14 cellular contexts compared by ENCODE assay signal in the genomic region with DNA sequence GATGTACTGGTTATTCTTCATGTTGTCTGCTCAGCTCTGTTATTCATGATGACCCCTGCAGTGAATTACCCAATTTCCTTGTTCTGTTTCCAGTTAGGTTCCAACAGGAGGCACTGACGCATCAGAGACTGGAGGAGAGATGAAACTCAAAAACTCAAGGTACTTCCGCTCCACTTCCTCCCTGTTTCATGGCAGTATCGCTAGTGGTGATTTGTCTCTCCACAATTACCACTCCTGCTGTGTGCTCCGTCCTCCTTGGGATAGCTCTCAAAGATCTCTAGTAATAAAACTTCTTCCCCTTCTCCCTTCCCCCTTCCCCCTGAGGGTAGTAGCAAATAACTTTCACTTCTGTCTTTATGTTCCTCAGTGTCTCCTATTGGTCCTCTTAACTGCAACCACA.
DNase-seq lines count a peak whose midpoint lies in the region; ATAC-seq and TF ChIP-seq lines count a peak whose summit lies in the region.
"Had no signal": no experiment of that assay in that cellular context is flagged by ENCODE, and none has a peak within 500 bp of the region (broad histone marks: within the 10 kb centered on the region; RNA-seq: fewer than 3 reads in every experiment).

No MANE protein-coding gene starts in this region.

- 44 to 47% methylated on average over 4 of the region's 4 CpGs for WGBS in GM23248 (ENCODE audit: low coverage in 1 of 2, low lambda C conversion rate in 2 of 2, missing lambda C conversion rate in 2 of 2), 2 experiments

- no peaks in the 10 kb centered on the region for H3K36me3 ChIP-seq in GM23248 (ENCODE audit: low read depth)
- no peaks in the 10 kb centered on the region for H3K36me3 ChIP-seq in Loucy (ENCODE audit: insufficient read depth, low read length)
- no peaks in the 10 kb centered on the region for H3K36me3 ChIP-seq in WERI-Rb-1
- H3K36me3 ChIP-seq: cardiac muscle cell had no signal

- no peak overlapping the region for H3K9ac ChIP-seq in GM23248
- H3K9ac ChIP-seq in Loucy (ENCODE audit: low read depth, low read length, poor library complexity, severe bottlenecking): no peak overlapping the region
- H3K9ac ChIP-seq: KMS-11 had no signal

- DNase-seq in GM23248 (peak; percentile 5), WERI-Rb-1 (no peak), kidney glomerular epithelial cell (lab: John Stamatoyannopoulos, UW) (peak; percentile 2), GM13976 (ENCODE audit: low spot score) (no peak), NCI-H1694 (lab: John Stamatoyannopoulos, UW) (no peak)
- DNase-seq: activated CD4-positive, alpha-beta T cell treated with anti-CD3 and anti-CD28 coated beads, Interleukin-2, amount 10 ng/mL, durations not matched to agents 7 days and 5 days; NCI-H345; right cardiac atrium had no signal

- in situ Hi-C loops in GM23248 (cut with MboI) (no loop called here), GM13976 (cut with MboI; ENCODE audit: low sequenced_read_pairs, unreplicated experiment) (no loop called here)

- H2AFZ ChIP-seq in GM23248: no peak overlapping the region
- H2AFZ ChIP-seq in Loucy (ENCODE audit: low read length): peak overlapping the region; percentile 64

- H3K27ac ChIP-seq in GM23248: no peak overlapping the region
- no peak overlapping the region for H3K27ac ChIP-seq in WERI-Rb-1
- H3K27ac ChIP-seq: cardiac muscle cell, KMS-11 had no signal

- H3K79me2 ChIP-seq in GM23248 (ENCODE audit: insufficient read depth): no peaks in the 10 kb centered on the region
- H3K79me2 ChIP-seq in Loucy (ENCODE audit: insufficient read depth, low read length): no peaks in the 10 kb centered on the region

- H3K4me3 ChIP-seq in GM23248: no peak overlapping the region
- H3K4me3 ChIP-seq in Loucy (ENCODE audit: low read length, poor library complexity, severe bottlenecking): peak overlapping the region; percentile 46
- no peak overlapping the region for H3K4me3 ChIP-seq in WERI-Rb-1 (ENCODE audit: low read depth, low read length)
- H3K4me3 ChIP-seq: cardiac muscle cell had no signal

- ATAC-seq in GM19397 (IDR thresholded peaks at IDR 0.05; ENCODE audit: unreplicated experiment) (no peak), HG02884 (IDR thresholded peaks at IDR 0.05; ENCODE audit: unreplicated experiment) (no peak)
- ATAC-seq: esophagus mucosa had no signal

- H3K27me3 ChIP-seq in GM23248 (replicated peaks; ENCODE audit: insufficient read depth) (peaks cover 10% of the 10 kb centered on the region; the same call in 1 of the 2 replicates), Loucy (ENCODE audit: insufficient read depth, low read length, poor library complexity, severe bottlenecking) (no peaks in the 10 kb centered on the region), WERI-Rb-1 (ENCODE audit: insufficient read depth, low read depth, severe bottlenecking) (no peaks in the 10 kb centered on the region)
- H3K27me3 ChIP-seq: cardiac muscle cell had no signal

- no peaks in the 10 kb centered on the region for H4K20me1 ChIP-seq in GM23248 (ENCODE audit: insufficient read depth)
- H4K20me1 ChIP-seq in Loucy (ENCODE audit: insufficient read depth, low read length, poor library complexity, severe bottlenecking): no peaks in the 10 kb centered on the region

- H3K4me1 ChIP-seq in GM23248 (ENCODE audit: insufficient read depth) (no peaks in the 10 kb centered on the region), Loucy (ENCODE audit: insufficient read depth, low read length, poor library complexity, severe bottlenecking) (peaks cover 52% of the 10 kb centered on the region)

- peaks cover under 1% of the 10 kb centered on the region; the same call in 1 of the 2 replicates for H3K9me2 ChIP-seq in GM23248 (ENCODE audit: insufficient read depth)
- no peaks in the 10 kb centered on the region for H3K9me2 ChIP-seq in Loucy (replicated peaks; ENCODE audit: low read depth, low read length)

- H3K9me3 ChIP-seq in GM23248 (ENCODE audit: low read depth) (no peaks in the 10 kb centered on the region), Loucy (ENCODE audit: insufficient read depth, low read depth, low read length) (no peaks in the 10 kb centered on the region), WERI-Rb-1 (ENCODE audit: severe bottlenecking) (no peaks in the 10 kb centered on the region)

- H3F3A ChIP-seq in GM23248 (ENCODE audit: insufficient read depth): no peaks in the 10 kb centered on the region
- 0 out of 2 replicates have a peak, but pooled peaks cover 5% of the 10 kb centered on the region for H3F3A ChIP-seq in Loucy (ENCODE audit: low read depth)

- H3K4me2 ChIP-seq in GM23248 (ENCODE audit: unreplicated experiment) (no peak overlapping the region), Loucy (ENCODE audit: low read depth, low read length, poor library complexity, severe bottlenecking) (peak overlapping the region; percentile 52)
- H3K4me2 ChIP-seq: KMS-11 had no signal

- peak; percentile 69 for TF ChIP-seq CTCF in Loucy (conservative IDR thresholded peaks at IDR 0.05; ENCODE audit: low read length)
- 0 out of 2 replicates have a peak, but pooled peaks have one; percentile 24 for TF ChIP-seq CTCF in WERI-Rb-1 (IDR thresholded peaks at IDR 0.05; ENCODE audit: low read depth, low read length)
- TF ChIP-seq CTCF in GM13976 (IDR thresholded peaks at IDR 0.05; ENCODE audit: borderline replicate concordance, control extremely low read depth, extremely low read depth, insufficient read depth, missing control alignments): no peak

Comparison
In these comparisons a context has a peak if more than half of its experiments do, and no peak if none do; other contexts are left out.
1. DNase-seq: peak in GM23248 (single experiment) and kidney glomerular epithelial cell (single experiment); none in WERI-Rb-1 (single experiment), GM13976 (single experiment) and NCI-H1694 (single experiment).